Comparison of ENCODE assay signal across 1 cellular context in genomic region chrX:6257025-6257424, GRCh38.
TF ChIP-seq lines count a peak whose summit lies in the region.

No MANE protein-coding gene starts in this region.

TF ChIP-seq in GM23338, 12 proteins besides CTCF, POLR2A, EP300 and RAD21 (continued from another document):
- no peak for TF ChIP-seq ZNF462 (CRISPR knock-in tag; IDR thresholded peaks at IDR 0.05)
- no peak for TF ChIP-seq NANOG (IDR thresholded peaks at IDR 0.05; ENCODE audit: borderline replicate concordance)
- TF ChIP-seq EZH2phosphoT487 (IDR thresholded peaks at IDR 0.05; ENCODE audit: unreplicated experiment), result no peak
- no peak for TF ChIP-seq ZNF331 (CRISPR knock-in tag; IDR thresholded peaks at IDR 0.05; ENCODE audit: low read depth)
- no peak for TF ChIP-seq ETS1 (IDR thresholded peaks at IDR 0.05)
